11 cellular contexts compared by ENCODE assay signal in genomic region chr11:128908391-128909246, GRCh38. TPM values are rescaled to one million over a fixed set of nuclear protein-coding genes. Genes with fewer than 3 reads are reported as not detected.
DNase-seq lines count a peak whose midpoint lies in the region; ATAC-seq, FAIRE-seq and TF ChIP-seq lines count a peak whose summit lies in the region.
"Had no signal": no experiment of that assay in that cellular context is flagged by ENCODE, and none has a peak within 500 bp of the region (broad histone marks: within the 10 kb centered on the region; RNA-seq: fewer than 3 reads in every experiment).

No MANE protein-coding gene starts in this region.

- H3K4me3 Mint-ChIP-seq in chondrocyte (ENCODE audit: unreplicated experiment), result peak overlapping the region; percentile 0
- H3K4me3 Mint-ChIP-seq: CD4-positive, alpha-beta memory T cell had no signal

- H3K27ac ChIP-seq in right lobe of liver, result no peak overlapping the region
- no peak overlapping the region for H3K27ac ChIP-seq in HepG2 (ENCODE audit: extremely low read length, insufficient read depth, low read length)
- H3K27ac ChIP-seq in lower lobe of right lung, result no peak overlapping the region

- H3K4me3 ChIP-seq in right lobe of liver (no peak overlapping the region), HepG2 (replicated peaks in 1 of 3; ENCODE audit: insufficient read depth in 1 of 3, low read depth in 2 of 3, low read length in 3 of 3) (no peak overlapping the region), lower lobe of right lung (no peak overlapping the region)

- H3K9ac ChIP-seq in HepG2 (ENCODE audit: insufficient read depth, low read depth, low read length), result no peak overlapping the region

- no peak overlapping the region for H2AFZ ChIP-seq in HepG2 (ENCODE audit: low read length)

- H3K36me3 ChIP-seq in right lobe of liver (no peaks in the 10 kb centered on the region), HepG2 (replicated peaks in 1 of 2; ENCODE audit: control insufficient read depth in 1 of 2, insufficient read depth in 2 of 2, low read length in 2 of 2) (no peaks in the 10 kb centered on the region), lower lobe of right lung (no peaks in the 10 kb centered on the region)

- no TSS peak for BruUV-seq in HepG2 (replicated peaks; lab: Mats Ljungman, UMichigan)

- no peak overlapping the region for H3K4me2 ChIP-seq in HepG2 (ENCODE audit: low read depth, low read length)

- H3K27me3 ChIP-seq in right lobe of liver (peaks cover 0 to 6% of the 10 kb centered on the region in 2 donors), HepG2 (ENCODE audit: control insufficient read depth in 1 of 2, insufficient read depth in 2 of 2, low read length in 2 of 2) (peaks cover 5 to 25% of the 10 kb centered on the region in 2 experiments; a peak in 3 of 5 replicates), lower lobe of right lung (ENCODE audit: low read depth) (no peaks in the 10 kb centered on the region)

- in situ Hi-C loops in HepG2 (cut with HindIII; ENCODE audit: extremely low pct_ligation_motif_present, low pct_unique_long_range_greater_than_20kb), result no loop called here

- peaks cover 1% of the 10 kb centered on the region for H3K36me3 Mint-ChIP-seq in chondrocyte (ENCODE audit: low read depth)
- H3K36me3 Mint-ChIP-seq: CD4-positive, alpha-beta memory T cell had no signal

- ATAC-seq in right lobe of liver (peak; percentile 18 to 42 (median 26)), HepG2 (no peak), lower lobe of right lung (peak in 1 of 2 donors; percentile 40), HG03521 (IDR thresholded peaks at IDR 0.05; ENCODE audit: unreplicated experiment) (no peak), HG03571 (IDR thresholded peaks at IDR 0.05; ENCODE audit: unreplicated experiment) (no peak)

- FAIRE-seq in HepG2 (lab: Jason Lieb, UNC), result no peak

- peak in 1 of 3 donors; percentile 51 for DNase-seq in right lobe of liver
- DNase-seq in HepG2 (ENCODE audit: low spot score), result no peak
- DNase-seq in chondrocyte (ENCODE audit: low spot score), result no peak
- DNase-seq in lower lobe of right lung, result peak; percentile 72
- DNase-seq in activated gamma-delta T cell (lab: John Stamatoyannopoulos, UW), result no peak
- no peak for DNase-seq in COLO829 (ENCODE audit: low spot score)
- DNase-seq: CD4-positive, alpha-beta memory T cell; kidney glomerular epithelial cell; NCI-H69 had no signal

- peaks cover 50% of the 10 kb centered on the region for H3K4me1 Mint-ChIP-seq in chondrocyte (ENCODE audit: low read depth)

- H3K4me1 ChIP-seq in right lobe of liver (peaks cover 0 to 10% (median 0%) of the 10 kb centered on the region in 4 donors), HepG2 (ENCODE audit: insufficient read depth, low read length) (no peaks in the 10 kb centered on the region), lower lobe of right lung (peaks cover 52% of the 10 kb centered on the region)

- no peak for TF ChIP-seq RAD21 in HepG2 (CRISPR knock-in tag; IDR thresholded peaks at IDR 0.05)

- TF ChIP-seq CTCF in right lobe of liver (IDR thresholded peaks at IDR 0.05), result no peak
- TF ChIP-seq CTCF in HepG2 (CRISPR knock-in tag; IDR thresholded peaks at IDR 0.05), result no peak
- no peak for TF ChIP-seq CTCF in chondrocyte (IDR thresholded peaks at IDR 0.05)
- TF ChIP-seq CTCF in lower lobe of right lung (IDR thresholded peaks at IDR 0.05), result no peak

- TF ChIP-seq EP300 in HepG2 (IDR thresholded peaks at IDR 0.05; ENCODE audit: low read depth in 2 of 2, low read length in 2 of 2) (no peak), HepG2 (CRISPR knock-in tag; IDR thresholded peaks at IDR 0.05; ENCODE audit: borderline replicate concordance) (no peak)

- H3K9me3 ChIP-seq in right lobe of liver, result no peaks in the 10 kb centered on the region
- no peaks in the 10 kb centered on the region for H3K9me3 ChIP-seq in HepG2 (ENCODE audit: low read length)
- no peaks in the 10 kb centered on the region for H3K9me3 ChIP-seq in lower lobe of right lung

- intact Hi-C loops in right lobe of liver (cut with DNase I), result no loop called here
- intact Hi-C loops in HepG2 (cut with micrococcal nuclease; ENCODE audit: unreplicated experiment), result no loop called here
- intact Hi-C loops in lower lobe of right lung (cut with DNase I), result no loop called here

- peaks cover 2% of the 10 kb centered on the region for H3K9me3 Mint-ChIP-seq in chondrocyte (ENCODE audit: low read depth)
- H3K9me3 Mint-ChIP-seq: CD4-positive, alpha-beta memory T cell had no signal

- peaks cover 4% of the 10 kb centered on the region for H3K27me3 Mint-ChIP-seq in chondrocyte (ENCODE audit: low read depth)

- POLR2A ChIA-PET in HepG2 (lab: Yijun Ruan, JAX), result no interaction called here

- TF ChIP-seq POLR2A in right lobe of liver (IDR thresholded peaks at IDR 0.05), result no peak
- TF ChIP-seq POLR2A in HepG2 (IDR thresholded peaks at IDR 0.05; ENCODE audit: insufficient read depth in 1 of 2, low read depth in 2 of 2, low read length in 2 of 2), result no peak

- H3K79me2 ChIP-seq in HepG2 (ENCODE audit: insufficient read depth, low read length), result no peaks in the 10 kb centered on the region

- H3K27ac Mint-ChIP-seq in chondrocyte (ENCODE audit: unreplicated experiment), result peak overlapping the region; percentile 77

- CTCF ChIA-PET in HepG2 (lab: Yijun Ruan, JAX; ENCODE audit: low intra/inter-chr PET ratio, low total read pairs), result no interaction called here

- 49% methylated on average over 9 of the region's 12 CpGs for WGBS in right lobe of liver (ENCODE audit: insufficient coverage, low coverage, low lambda C conversion rate, missing lambda C conversion rate)
- 35% methylated on average over 8 of the region's 12 CpGs for WGBS in HepG2 (ENCODE audit: low lambda C conversion rate)

- H4K20me1 ChIP-seq in HepG2 (ENCODE audit: insufficient read depth, low read length), result no peaks in the 10 kb centered on the region

RNA-seq across cellular contexts. Expression of gene KCNJ5, which starts 17.5 kb away (rescaled TPM):
- total RNA-seq in right lobe of liver, result under 1 TPM; 0.05 to 0.80 (median 0.11) TPM
- not detected in 2 replicates for total RNA-seq in HepG2 (2016; rRNA removed; fragmentation: Illumina TruSeq; extraction: Trizol)
- total RNA-seq in HepG2 (2016; cell fraction: cytosol; rRNA removed; fragmentation: Illumina TruSeq; extraction: Trizol; ENCODE audit: low read depth), result not detected in 2 replicates
- not detected in 2 replicates for total RNA-seq in HepG2 (2016; cell fraction: insoluble cytoplasmic fraction; rRNA removed; fragmentation: Illumina TruSeq; extraction: Trizol)
- not detected in 2 replicates for total RNA-seq in HepG2 (2016; cell fraction: membrane; rRNA removed; fragmentation: Illumina TruSeq; extraction: Trizol)
- total RNA-seq in HepG2 (2016; cell fraction: nucleus; rRNA removed; fragmentation: Illumina TruSeq; extraction: Trizol), result not detected in 2 replicates
- not detected in 2 replicates for polyA plus RNA-seq in HepG2 (2011; rRNA removed)
- not detected in 2 replicates for polyA plus RNA-seq in HepG2 (2011; cell fraction: cytosol; rRNA removed)
- polyA plus RNA-seq in HepG2 (2011; cell fraction: nucleus; rRNA removed), result not detected in 2 replicates
- polyA plus RNA-seq in HepG2 (2012), result not detected in 2 replicates
- polyA plus RNA-seq in HepG2 (2016; cell fraction: cytosol; fragmentation: Illumina TruSeq; extraction: Trizol; ENCODE audit: low read depth), result not detected in 2 replicates
- polyA plus RNA-seq in HepG2 (2016; cell fraction: insoluble cytoplasmic fraction; fragmentation: Illumina TruSeq; extraction: Trizol; ENCODE audit: low read depth), result not detected in 2 replicates
- polyA plus RNA-seq in HepG2 (2016; cell fraction: membrane; fragmentation: Illumina TruSeq; extraction: Trizol; ENCODE audit: low read depth), result not detected in 2 replicates
- polyA plus RNA-seq in HepG2 (2016; cell fraction: nucleus; fragmentation: Illumina TruSeq; extraction: Trizol; ENCODE audit: insufficient read depth, low read depth), result not detected in 2 replicates
- polyA minus RNA-seq in HepG2 (2011; rRNA and poly(A)+ RNA removed; ENCODE audit: low replicate concordance), result not detected in 2 replicates
- not detected in 2 replicates for polyA minus RNA-seq in HepG2 (2011; cell fraction: cytosol; rRNA and poly(A)+ RNA removed)
- polyA minus RNA-seq in HepG2 (2011; cell fraction: nucleus; rRNA and poly(A)+ RNA removed), result not detected in 2 replicates
- total RNA-seq in chondrocyte, result 0.15 to 0.18 TPM in 2 of 3 replicates, not detected in the other
- 12.9 TPM for total RNA-seq in lower lobe of right lung
- polyA plus RNA-seq: CD4-positive, alpha-beta memory T cell had no signal

RNA-seq across cellular contexts. Expression of gene TP53AIP1, which starts 34.1 kb away (rescaled TPM):
- total RNA-seq in right lobe of liver (under 1 TPM in 1 of 6 experiments, not detected in 5; 0.22 TPM), HepG2 (2016; rRNA removed; fragmentation: Illumina TruSeq; extraction: Trizol) (0.11 TPM in 1 of 2 replicates, not detected in the other), chondrocyte (0.17 TPM in 1 of 3 replicates, not detected in the others), lower lobe of right lung (not detected)
- total RNA-seq in HepG2 (2016; cell fraction: cytosol; rRNA removed; fragmentation: Illumina TruSeq; extraction: Trizol; ENCODE audit: low read depth), result not detected in 2 replicates
- not detected in 2 replicates for total RNA-seq in HepG2 (2016; cell fraction: insoluble cytoplasmic fraction; rRNA removed; fragmentation: Illumina TruSeq; extraction: Trizol)
- not detected in 2 replicates for total RNA-seq in HepG2 (2016; cell fraction: membrane; rRNA removed; fragmentation: Illumina TruSeq; extraction: Trizol)
- total RNA-seq in HepG2 (2016; cell fraction: nucleus; rRNA removed; fragmentation: Illumina TruSeq; extraction: Trizol), result not detected in 2 replicates
- 0.03 TPM in 1 of 2 replicates, not detected in the other for polyA plus RNA-seq in HepG2 (2011; rRNA removed)
- 0.03 TPM in 1 of 2 replicates, not detected in the other for polyA plus RNA-seq in HepG2 (2011; cell fraction: cytosol; rRNA removed)
- 0.19 and 0.28 TPM in 2 replicates for polyA plus RNA-seq in HepG2 (2011; cell fraction: nucleus; rRNA removed)
- 0.17 TPM in 1 of 2 replicates, not detected in the other for polyA plus RNA-seq in HepG2 (2012)
- polyA plus RNA-seq in HepG2 (2016; cell fraction: cytosol; fragmentation: Illumina TruSeq; extraction: Trizol; ENCODE audit: low read depth), result not detected in 2 replicates
- polyA plus RNA-seq in HepG2 (2016; cell fraction: insoluble cytoplasmic fraction; fragmentation: Illumina TruSeq; extraction: Trizol; ENCODE audit: low read depth), result not detected in 2 replicates
- polyA plus RNA-seq in HepG2 (2016; cell fraction: membrane; fragmentation: Illumina TruSeq; extraction: Trizol; ENCODE audit: low read depth), result not detected in 2 replicates
- polyA plus RNA-seq in HepG2 (2016; cell fraction: nucleus; fragmentation: Illumina TruSeq; extraction: Trizol; ENCODE audit: insufficient read depth, low read depth), result 0.26 and 0.28 TPM in 2 replicates
- not detected in 2 replicates for polyA minus RNA-seq in HepG2 (2011; rRNA and poly(A)+ RNA removed; ENCODE audit: low replicate concordance)
- polyA minus RNA-seq in HepG2 (2011; cell fraction: cytosol; rRNA and poly(A)+ RNA removed), result not detected in 2 replicates
- 0.13 and 0.37 TPM in 2 replicates for polyA minus RNA-seq in HepG2 (2011; cell fraction: nucleus; rRNA and poly(A)+ RNA removed)
- total RNA-seq: CD4-positive, alpha-beta memory T cell had no signal
- polyA plus RNA-seq: CD4-positive, alpha-beta memory T cell had no signal

RNA-seq across cellular contexts. Expression of gene KCNJ1, which starts 41.5 kb away (rescaled TPM):
- total RNA-seq in right lobe of liver (not detected), HepG2 (2016; rRNA removed; fragmentation: Illumina TruSeq; extraction: Trizol) (not detected in 2 replicates), chondrocyte (not detected in 3 replicates), lower lobe of right lung (0.18 TPM)
- not detected in 2 replicates for total RNA-seq in HepG2 (2016; cell fraction: cytosol; rRNA removed; fragmentation: Illumina TruSeq; extraction: Trizol; ENCODE audit: low read depth)
- not detected in 2 replicates for total RNA-seq in HepG2 (2016; cell fraction: insoluble cytoplasmic fraction; rRNA removed; fragmentation: Illumina TruSeq; extraction: Trizol)
- not detected in 2 replicates for total RNA-seq in HepG2 (2016; cell fraction: membrane; rRNA removed; fragmentation: Illumina TruSeq; extraction: Trizol)
- total RNA-seq in HepG2 (2016; cell fraction: nucleus; rRNA removed; fragmentation: Illumina TruSeq; extraction: Trizol), result not detected in 2 replicates
- not detected in 2 replicates for polyA plus RNA-seq in HepG2 (2011; rRNA removed)
- not detected in 2 replicates for polyA plus RNA-seq in HepG2 (2011; cell fraction: cytosol; rRNA removed)
- not detected in 2 replicates for polyA plus RNA-seq in HepG2 (2011; cell fraction: nucleus; rRNA removed)
- polyA plus RNA-seq in HepG2 (2012), result not detected in 2 replicates
- polyA plus RNA-seq in HepG2 (2016; cell fraction: cytosol; fragmentation: Illumina TruSeq; extraction: Trizol; ENCODE audit: low read depth), result not detected in 2 replicates
- polyA plus RNA-seq in HepG2 (2016; cell fraction: insoluble cytoplasmic fraction; fragmentation: Illumina TruSeq; extraction: Trizol; ENCODE audit: low read depth), result not detected in 2 replicates
- polyA plus RNA-seq in HepG2 (2016; cell fraction: membrane; fragmentation: Illumina TruSeq; extraction: Trizol; ENCODE audit: low read depth), result not detected in 2 replicates
- not detected in 2 replicates for polyA plus RNA-seq in HepG2 (2016; cell fraction: nucleus; fragmentation: Illumina TruSeq; extraction: Trizol; ENCODE audit: insufficient read depth, low read depth)
- polyA minus RNA-seq in HepG2 (2011; rRNA and poly(A)+ RNA removed; ENCODE audit: low replicate concordance), result not detected in 2 replicates
- not detected in 2 replicates for polyA minus RNA-seq in HepG2 (2011; cell fraction: cytosol; rRNA and poly(A)+ RNA removed)
- not detected in 2 replicates for polyA minus RNA-seq in HepG2 (2011; cell fraction: nucleus; rRNA and poly(A)+ RNA removed)

Comparison
In these comparisons a context has a peak if more than half of its experiments do, and no peak if none do; other contexts are left out.
1. ATAC-seq: peak in right lobe of liver (4 of 4); none in HepG2 (single experiment), HG03521 (single experiment) and HG03571 (single experiment).